ENCODE assay signal across 17 cellular contexts in the genomic region with DNA sequence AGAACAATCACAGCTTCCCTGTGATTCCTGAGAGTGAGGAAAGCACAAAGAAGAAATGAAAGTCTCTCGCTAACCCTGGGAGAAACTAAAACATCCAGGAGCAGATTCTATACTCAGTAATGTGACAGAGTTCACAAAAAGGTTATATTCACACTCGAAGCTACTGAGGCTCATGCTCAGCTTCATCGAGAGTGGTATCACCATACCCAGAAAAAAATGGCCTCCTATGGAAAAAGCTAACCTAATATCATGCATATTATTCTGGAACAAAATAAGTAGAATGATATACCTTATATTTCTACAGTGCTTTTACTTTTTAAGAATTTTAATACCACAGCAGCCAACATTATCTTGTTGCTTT. TPM values are rescaled to one million over a fixed set of nuclear protein-coding genes. Genes with fewer than 3 reads are reported as not detected.
A peak's percentile ranks its signal among the peaks of the same experiment; 100 is the strongest.
DNase-seq lines count a peak whose midpoint lies in the region; ATAC-seq and TF ChIP-seq lines count a peak whose summit lies in the region.
"Had no signal": no experiment of that assay in that cellular context is flagged by ENCODE, and none has a peak within 500 bp of the region (broad histone marks: within the 10 kb centered on the region; RNA-seq: fewer than 3 reads in every experiment).

No MANE protein-coding gene starts in this region.

- H3K4me2 ChIP-seq in SK-N-SH (no peak overlapping the region), OCI-LY3 (ENCODE audit: low read length) (no peak overlapping the region), osteoblast (ENCODE audit: insufficient read depth, low read length) (no peak overlapping the region)

- no peak overlapping the region for H3K9ac ChIP-seq in SK-N-SH
- no peak overlapping the region for H3K9ac ChIP-seq in OCI-LY3 (ENCODE audit: low read length)

- POLR2A ChIA-PET in SK-N-SH (lab: Yijun Ruan, JAX), result no interaction called here

- H2AFZ ChIP-seq in SK-N-SH (ENCODE audit: low read depth) (0 out of 2 replicates have a peak overlapping the region, but pooled peaks have one; percentile 41), OCI-LY3 (ENCODE audit: low read depth, low read length) (0 out of 2 replicates have a peak overlapping the region, but pooled peaks have one; percentile 34), osteoblast (ENCODE audit: low read length) (peak overlapping the region; percentile 30)

- no peaks in the 10 kb centered on the region for H3K9me2 ChIP-seq in SK-N-SH

- H3K36me3 ChIP-seq in SK-N-SH (replicated peaks in 1 of 2; ENCODE audit: control insufficient read depth in 1 of 2, insufficient read depth in 2 of 2, low read length in 1 of 2) (no peaks in the 10 kb centered on the region), OCI-LY3 (replicated peaks; ENCODE audit: low read depth, low read length) (no peaks in the 10 kb centered on the region), ectodermal cell (ENCODE audit: control insufficient read depth, insufficient read depth, low read length) (no peaks in the 10 kb centered on the region), osteoblast (ENCODE audit: insufficient read depth, low read length) (no peaks in the 10 kb centered on the region)
- H3K36me3 ChIP-seq: gastroesophageal sphincter, tibial nerve had no signal

- H3K9me3 ChIP-seq in SK-N-SH (no peaks in the 10 kb centered on the region), OCI-LY3 (ENCODE audit: insufficient read depth, low read length) (no peaks in the 10 kb centered on the region), ectodermal cell (ENCODE audit: control insufficient read depth, low read length) (no peaks in the 10 kb centered on the region), osteoblast (ENCODE audit: low read depth, low read length) (no peaks in the 10 kb centered on the region)
- H3K9me3 ChIP-seq: gastroesophageal sphincter, tibial nerve had no signal

- no peaks in the 10 kb centered on the region for H4K20me1 ChIP-seq in SK-N-SH (ENCODE audit: insufficient read depth)
- H4K20me1 ChIP-seq in OCI-LY3 (ENCODE audit: insufficient read depth, low read length), result no peaks in the 10 kb centered on the region
- no peaks in the 10 kb centered on the region for H4K20me1 ChIP-seq in osteoblast (ENCODE audit: insufficient read depth, low read length)

- no peak for DNase-seq in SK-N-SH
- no peak for DNase-seq in osteoblast (ENCODE audit: insufficient read length, low spot score, missing footprints)
- no peak for DNase-seq in activated CD4-positive, CD25-positive, alpha-beta regulatory T cell treated with anti-CD3 and anti-CD28 coated beads, Interleukin-2, amount 50 U/mL, for 72 hours
- DNase-seq: activated CD4-positive, alpha-beta T cell treated with anti-CD3 and anti-CD28 coated beads for 1 hour; dorsolateral prefrontal cortex; Karpas-422; kidney; natural killer cell; NCI-H2081 had no signal

- CTCF ChIA-PET in SK-N-SH (lab: Yijun Ruan, JAX), result interaction anchor here (0.9 kb wide), 1 partner anchor 669 kb away, joined by 3 read pairs; no protein-coding TSS in a partner anchor

- H3K27ac ChIP-seq in SK-N-SH (ENCODE audit: low read depth in 2 of 2, low read length in 1 of 2) (no peak overlapping the region), OCI-LY3 (ENCODE audit: low read length) (no peak overlapping the region), ectodermal cell (ENCODE audit: insufficient read depth, low read depth, low read length, poor library complexity, severe bottlenecking) (peak overlapping the region; percentile 75), osteoblast (ENCODE audit: low read depth, low read length) (no peak overlapping the region)
- H3K27ac ChIP-seq: 22Rv1, gastroesophageal sphincter had no signal

- TF ChIP-seq CTCF in SK-N-SH (IDR thresholded peaks at IDR 0.05) (no peak), OCI-LY3 (IDR thresholded peaks at IDR 0.05; ENCODE audit: low read depth, low read length) (no peak), osteoblast (IDR thresholded peaks at IDR 0.05; ENCODE audit: extremely low read depth, low read depth, low read length) (no peak)

- no peak for ATAC-seq in SK-N-SH treated with all-trans-retinoic acid at 6 μM for 48 hours
- ATAC-seq in GM21528 (IDR thresholded peaks at IDR 0.05; ENCODE audit: low FRiP score, unreplicated experiment), result no peak
- no peak for ATAC-seq in GM19463 (IDR thresholded peaks at IDR 0.05; ENCODE audit: unreplicated experiment)

- H3K79me2 ChIP-seq in SK-N-SH (ENCODE audit: insufficient read depth) (no peaks in the 10 kb centered on the region), OCI-LY3 (ENCODE audit: low read length) (no peaks in the 10 kb centered on the region), osteoblast (ENCODE audit: insufficient read depth, low read length) (no peaks in the 10 kb centered on the region)

- no peaks in the 10 kb centered on the region for H3K27me3 ChIP-seq in SK-N-SH (ENCODE audit: insufficient read depth)
- no peaks in the 10 kb centered on the region for H3K27me3 ChIP-seq in OCI-LY3 (ENCODE audit: low read depth, low read length)
- H3K27me3 ChIP-seq in ectodermal cell (ENCODE audit: control insufficient read depth, insufficient read depth, low read length, poor library complexity, severe bottlenecking), result no peaks in the 10 kb centered on the region
- H3K27me3 ChIP-seq in osteoblast (ENCODE audit: insufficient read depth, low read length), result no peaks in the 10 kb centered on the region
- H3K27me3 ChIP-seq: dorsolateral prefrontal cortex, gastroesophageal sphincter, tibial nerve had no signal

- H3K4me1 ChIP-seq in SK-N-SH (ENCODE audit: control insufficient read depth in 1 of 2, insufficient read depth in 2 of 2, low read depth in 1 of 2, low read length in 1 of 2) (no peaks in the 10 kb centered on the region), OCI-LY3 (ENCODE audit: low read length) (no peaks in the 10 kb centered on the region), ectodermal cell (ENCODE audit: control insufficient read depth, insufficient read depth, low read length) (no peaks in the 10 kb centered on the region), osteoblast (ENCODE audit: insufficient read depth, low read length) (no peaks in the 10 kb centered on the region)
- H3K4me1 ChIP-seq: gastroesophageal sphincter, tibial nerve had no signal

- H3K4me3 ChIP-seq in SK-N-SH (ENCODE audit: low read depth in 2 of 2, low read length in 1 of 2), result no peak overlapping the region
- no peak overlapping the region for H3K4me3 ChIP-seq in OCI-LY3 (ENCODE audit: low read length)
- H3K4me3 ChIP-seq in ectodermal cell (ENCODE audit: insufficient read depth, low read depth, low read length), result no peak overlapping the region
- no peak overlapping the region for H3K4me3 ChIP-seq in osteoblast (ENCODE audit: insufficient read depth, low read length)
- H3K4me3 ChIP-seq: dorsolateral prefrontal cortex, gastroesophageal sphincter, tibial nerve had no signal

- WGBS in SK-N-SH (ENCODE audit: low lambda C conversion rate), result 74% methylated on average over 3 of the region's 3 CpGs
- 40 to 55% methylated on average over 3 of the region's 3 CpGs for WGBS in ectodermal cell, 2 experiments

- no peaks in the 10 kb centered on the region for H3F3A ChIP-seq in SK-N-SH (replicated peaks; ENCODE audit: insufficient read depth)

- TF ChIP-seq RAD21 in SK-N-SH (IDR thresholded peaks at IDR 0.05; ENCODE audit: low read length), result no peak

- TF ChIP-seq EP300 in SK-N-SH (IDR thresholded peaks at IDR 0.05; ENCODE audit: borderline replicate concordance in 1 of 2, low read depth in 1 of 2, low read length in 1 of 2), result no peak

TF ChIP-seq in SK-N-SH, 30 proteins besides CTCF, POLR2A, EP300 and RAD21:
- TF ChIP-seq JUND (IDR thresholded peaks at IDR 0.05) (no peak), RFX5 (IDR thresholded peaks at IDR 0.05; ENCODE audit: low read length) (no peak)
TF ChIP-seq in SK-N-SH: peak in this region for 0.

TF ChIP-seq in SK-N-SH treated with all-trans-retinoic acid at 6 μM for 48 hours, 23 proteins besides CTCF, POLR2A, EP300 and RAD21 (continues in another document):
- TF ChIP-seq ARNTL (CRISPR knock-in tag; IDR thresholded peaks at IDR 0.05; ENCODE audit: borderline replicate concordance, low read depth), result no peak
- no peak for TF ChIP-seq SNAI2 (CRISPR knock-in tag; IDR thresholded peaks at IDR 0.05)
- no peak for TF ChIP-seq ZFP30 (CRISPR knock-in tag; IDR thresholded peaks at IDR 0.05)
- no peak for TF ChIP-seq BACH2 (CRISPR knock-in tag; IDR thresholded peaks at IDR 0.05; ENCODE audit: borderline replicate concordance)
- no peak for TF ChIP-seq OSR1 (CRISPR knock-in tag; IDR thresholded peaks at IDR 0.05)
- no peak for TF ChIP-seq ZNF8 (CRISPR knock-in tag; IDR thresholded peaks at IDR 0.05)
- TF ChIP-seq, protein P1, sequence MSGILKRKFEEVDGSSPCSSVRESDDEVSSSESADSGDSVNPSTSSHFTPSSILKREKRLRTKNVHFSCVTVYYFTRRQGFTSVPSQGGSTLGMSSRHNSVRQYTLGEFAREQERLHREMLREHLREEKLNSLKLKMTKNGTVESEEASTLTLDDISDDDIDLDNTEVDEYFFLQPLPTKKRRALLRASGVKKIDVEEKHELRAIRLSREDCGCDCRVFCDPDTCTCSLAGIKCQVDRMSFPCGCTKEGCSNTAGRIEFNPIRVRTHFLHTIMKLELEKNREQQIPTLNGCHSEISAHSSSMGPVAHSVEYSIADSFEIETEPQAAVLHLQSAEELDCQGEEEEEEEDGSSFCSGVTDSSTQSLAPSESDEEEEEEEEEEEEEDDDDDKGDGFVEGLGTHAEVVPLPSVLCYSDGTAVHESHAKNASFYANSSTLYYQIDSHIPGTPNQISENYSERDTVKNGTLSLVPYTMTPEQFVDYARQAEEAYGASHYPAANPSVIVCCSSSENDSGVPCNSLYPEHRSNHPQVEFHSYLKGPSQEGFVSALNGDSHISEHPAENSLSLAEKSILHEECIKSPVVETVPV (CRISPR knock-in tag; IDR thresholded peaks at IDR 0.05), result no peak
- TF ChIP-seq, protein P2, sequence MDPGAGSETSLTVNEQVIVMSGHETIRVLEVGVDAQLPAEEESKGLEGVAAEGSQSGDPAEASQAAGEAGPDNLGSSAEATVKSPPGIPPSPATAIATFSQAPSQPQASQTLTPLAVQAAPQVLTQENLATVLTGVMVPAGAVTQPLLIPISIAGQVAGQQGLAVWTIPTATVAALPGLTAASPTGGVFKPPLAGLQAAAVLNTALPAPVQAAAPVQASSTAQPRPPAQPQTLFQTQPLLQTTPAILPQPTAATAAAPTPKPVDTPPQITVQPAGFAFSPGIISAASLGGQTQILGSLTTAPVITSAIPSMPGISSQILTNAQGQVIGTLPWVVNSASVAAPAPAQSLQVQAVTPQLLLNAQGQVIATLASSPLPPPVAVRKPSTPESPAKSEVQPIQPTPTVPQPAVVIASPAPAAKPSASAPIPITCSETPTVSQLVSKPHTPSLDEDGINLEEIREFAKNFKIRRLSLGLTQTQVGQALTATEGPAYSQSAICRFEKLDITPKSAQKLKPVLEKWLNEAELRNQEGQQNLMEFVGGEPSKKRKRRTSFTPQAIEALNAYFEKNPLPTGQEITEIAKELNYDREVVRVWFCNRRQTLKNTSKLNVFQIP (CRISPR knock-in tag; IDR thresholded peaks at IDR 0.05; ENCODE audit: borderline replicate concordance, low read depth), result no peak

RNA-seq across cellular contexts. Expression of a gene that starts 13.5 kb away (rescaled TPM):
- polyA plus RNA-seq in SK-N-SH (2012; rRNA removed), result 8.3 and 10.6 TPM in 2 replicates
- 9.4 and 10.1 TPM in 2 replicates for polyA plus RNA-seq in SK-N-SH (2012; cell fraction: cytosol; rRNA removed)
- polyA plus RNA-seq in SK-N-SH (2012; cell fraction: nucleus; rRNA removed), result 6.2 and 12.3 TPM in 2 replicates
- polyA plus RNA-seq in ectodermal cell (2013, experiment 1 of 4), result 24.4 TPM
- polyA plus RNA-seq in ectodermal cell (2013, experiment 2 of 4), result 28.2 TPM
- polyA plus RNA-seq in ectodermal cell (2013, experiment 3 of 4), result 28.5 TPM
- 31.7 TPM for polyA plus RNA-seq in ectodermal cell (2013, experiment 4 of 4)
- 15.2 and 15.9 TPM in 2 replicates for total RNA-seq in osteoblast
